Comparison of ENCODE assay signal across 1 cellular context in the genomic region with DNA sequence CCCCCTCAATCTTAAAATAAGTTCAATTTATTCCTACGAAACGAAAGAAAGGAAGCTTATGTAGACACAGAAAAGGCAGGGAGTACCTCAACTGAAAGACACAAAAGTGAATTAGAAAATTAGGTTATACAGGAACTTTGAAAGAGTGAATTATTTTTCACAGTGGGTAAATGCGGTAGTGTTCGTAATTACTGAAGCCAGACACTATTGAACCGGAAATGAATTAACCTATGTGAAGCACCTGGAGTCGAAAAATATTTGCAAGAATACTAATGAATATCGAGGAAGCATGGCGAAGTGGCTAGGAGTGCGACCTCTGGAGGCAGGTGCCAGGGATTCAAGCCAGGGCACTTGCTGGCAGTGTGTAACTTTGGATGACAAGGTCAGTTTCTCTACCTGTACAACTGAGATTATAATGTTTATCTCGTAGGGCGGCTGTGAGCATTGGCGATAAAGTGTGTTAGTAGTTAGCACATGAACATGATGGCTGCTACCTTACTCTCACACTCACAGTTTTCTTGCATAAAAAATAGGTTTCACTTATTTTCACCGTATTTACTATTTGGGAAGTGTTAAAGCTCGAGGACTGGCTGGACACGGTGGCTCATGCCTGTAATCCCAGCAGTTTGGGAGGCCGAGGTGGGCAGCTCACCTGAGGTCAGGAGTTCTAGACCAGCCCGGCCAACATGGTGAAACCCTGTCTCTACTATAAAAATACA.
TF ChIP-seq lines count a peak whose summit lies in the region.

No MANE protein-coding gene starts in this region.

TF ChIP-seq in GM12878, 131 proteins besides CTCF, POLR2A, EP300 and RAD21 (continued from another document and continues in another):
- TF ChIP-seq, protein P1, sequence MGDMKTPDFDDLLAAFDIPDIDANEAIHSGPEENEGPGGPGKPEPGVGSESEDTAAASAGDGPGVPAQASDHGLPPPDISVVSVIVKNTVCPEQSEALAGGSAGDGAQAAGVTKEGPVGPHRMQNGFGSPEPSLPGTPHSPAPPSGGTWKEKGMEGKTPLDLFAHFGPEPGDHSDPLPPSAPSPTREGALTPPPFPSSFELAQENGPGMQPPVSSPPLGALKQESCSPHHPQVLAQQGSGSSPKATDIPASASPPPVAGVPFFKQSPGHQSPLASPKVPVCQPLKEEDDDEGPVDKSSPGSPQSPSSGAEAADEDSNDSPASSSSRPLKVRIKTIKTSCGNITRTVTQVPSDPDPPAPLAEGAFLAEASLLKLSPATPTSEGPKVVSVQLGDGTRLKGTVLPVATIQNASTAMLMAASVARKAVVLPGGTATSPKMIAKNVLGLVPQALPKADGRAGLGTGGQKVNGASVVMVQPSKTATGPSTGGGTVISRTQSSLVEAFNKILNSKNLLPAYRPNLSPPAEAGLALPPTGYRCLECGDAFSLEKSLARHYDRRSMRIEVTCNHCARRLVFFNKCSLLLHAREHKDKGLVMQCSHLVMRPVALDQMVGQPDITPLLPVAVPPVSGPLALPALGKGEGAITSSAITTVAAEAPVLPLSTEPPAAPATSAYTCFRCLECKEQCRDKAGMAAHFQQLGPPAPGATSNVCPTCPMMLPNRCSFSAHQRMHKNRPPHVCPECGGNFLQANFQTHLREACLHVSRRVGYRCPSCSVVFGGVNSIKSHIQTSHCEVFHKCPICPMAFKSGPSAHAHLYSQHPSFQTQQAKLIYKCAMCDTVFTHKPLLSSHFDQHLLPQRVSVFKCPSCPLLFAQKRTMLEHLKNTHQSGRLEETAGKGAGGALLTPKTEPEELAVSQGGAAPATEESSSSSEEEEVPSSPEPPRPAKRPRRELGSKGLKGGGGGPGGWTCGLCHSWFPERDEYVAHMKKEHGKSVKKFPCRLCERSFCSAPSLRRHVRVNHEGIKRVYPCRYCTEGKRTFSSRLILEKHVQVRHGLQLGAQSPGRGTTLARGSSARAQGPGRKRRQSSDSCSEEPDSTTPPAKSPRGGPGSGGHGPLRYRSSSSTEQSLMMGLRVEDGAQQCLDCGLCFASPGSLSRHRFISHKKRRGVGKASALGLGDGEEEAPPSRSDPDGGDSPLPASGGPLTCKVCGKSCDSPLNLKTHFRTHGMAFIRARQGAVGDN (IDR thresholded peaks at IDR 0.05), result no peak
- TF ChIP-seq ETV6 (conservative IDR thresholded peaks at IDR 0.05 in 1 of 2, IDR thresholded peaks at IDR 0.05 in 1 of 2; ENCODE audit: borderline replicate concordance in 1 of 2, low read depth in 1 of 2) (no peak; a peak in 1 of 4 replicates), YY1 (IDR thresholded peaks at IDR 0.05; ENCODE audit: low read depth, low read length) (peak; percentile 80; the same call in 1 of the 2 replicates), SP1 (IDR thresholded peaks at IDR 0.05; ENCODE audit: low read depth, low read length) (no peak), BHLHE40 (IDR thresholded peaks at IDR 0.05; ENCODE audit: borderline replicate concordance in 1 of 2, low read depth in 2 of 2, low read length in 1 of 2) (0 out of 4 replicates have a peak, but pooled peaks of 1 of the 2 experiments have one; percentile 49), RCOR1 (conservative IDR thresholded peaks at IDR 0.05; ENCODE audit: low read depth, low read length) (no peak), CHD2 (IDR thresholded peaks at IDR 0.05; ENCODE audit: borderline replicate concordance, low read depth, low read length) (no peak), ZNF622 (IDR thresholded peaks at IDR 0.05) (no peak), SMAD5 (IDR thresholded peaks at IDR 0.05; ENCODE audit: low read depth) (no peak), JUNB (IDR thresholded peaks at IDR 0.05) (no peak), KAT2A (conservative IDR thresholded peaks at IDR 0.05; ENCODE audit: control insufficient read depth, low read depth, low read length) (no peak), EZH2 (IDR thresholded peaks at IDR 0.05; ENCODE audit: borderline replicate concordance, control insufficient read depth, low read depth, low read length) (no peak), CHD4 (IDR thresholded peaks at IDR 0.05) (no peak), HCFC1 (IDR thresholded peaks at IDR 0.05; ENCODE audit: low read length) (no peak), ZSCAN29 (IDR thresholded peaks at IDR 0.05) (no peak), NRF1 (conservative IDR thresholded peaks at IDR 0.05; ENCODE audit: low read depth, low read length) (no peak), TAF1 (IDR thresholded peaks at IDR 0.05; ENCODE audit: borderline replicate concordance, low read depth, low read length) (no peak), RUNX3 (IDR thresholded peaks at IDR 0.05; ENCODE audit: low read length) (peak; percentile 50; the same call in 1 of the 2 replicates), BMI1 (IDR thresholded peaks at IDR 0.05; ENCODE audit: borderline replicate concordance) (no peak), CBX3 (IDR thresholded peaks at IDR 0.05; ENCODE audit: borderline replicate concordance, low read depth) (no peak), IKZF2 (IDR thresholded peaks at IDR 0.05) (0 out of 4 replicates have a peak, but pooled peaks of 1 of the 2 experiments have one; percentile 8), MXI1 (IDR thresholded peaks at IDR 0.05; ENCODE audit: low read depth, low read length) (no peak), TBL1XR1 (IDR thresholded peaks at IDR 0.05; ENCODE audit: low read depth, low read length) (no peak), NR2C2 (IDR thresholded peaks at IDR 0.05; ENCODE audit: borderline replicate concordance, control insufficient read depth, insufficient read length, low read depth) (no peak), ESRRA (IDR thresholded peaks at IDR 0.05; ENCODE audit: low read length) (no peak), MTA2 (IDR thresholded peaks at IDR 0.05; ENCODE audit: low read depth) (peak; percentile 34; the same call in 1 of the 2 replicates), WRNIP1 (IDR thresholded peaks at IDR 0.05; ENCODE audit: borderline replicate concordance, low read depth, low read length) (no peak), HDGF (IDR thresholded peaks at IDR 0.05) (no peak), ASH2L (IDR thresholded peaks at IDR 0.05; ENCODE audit: borderline replicate concordance, low read depth) (peak; percentile 72; the same call in 1 of the 2 replicates), IKZF1 (conservative IDR thresholded peaks at IDR 0.05) (no peak), MYB (IDR thresholded peaks at IDR 0.05; ENCODE audit: borderline replicate concordance, low read depth, low read length) (no peak), SRF (IDR thresholded peaks at IDR 0.05; ENCODE audit: low read depth in 2 of 2, low read length in 2 of 2) (no peak)
- TF ChIP-seq, protein P2, sequence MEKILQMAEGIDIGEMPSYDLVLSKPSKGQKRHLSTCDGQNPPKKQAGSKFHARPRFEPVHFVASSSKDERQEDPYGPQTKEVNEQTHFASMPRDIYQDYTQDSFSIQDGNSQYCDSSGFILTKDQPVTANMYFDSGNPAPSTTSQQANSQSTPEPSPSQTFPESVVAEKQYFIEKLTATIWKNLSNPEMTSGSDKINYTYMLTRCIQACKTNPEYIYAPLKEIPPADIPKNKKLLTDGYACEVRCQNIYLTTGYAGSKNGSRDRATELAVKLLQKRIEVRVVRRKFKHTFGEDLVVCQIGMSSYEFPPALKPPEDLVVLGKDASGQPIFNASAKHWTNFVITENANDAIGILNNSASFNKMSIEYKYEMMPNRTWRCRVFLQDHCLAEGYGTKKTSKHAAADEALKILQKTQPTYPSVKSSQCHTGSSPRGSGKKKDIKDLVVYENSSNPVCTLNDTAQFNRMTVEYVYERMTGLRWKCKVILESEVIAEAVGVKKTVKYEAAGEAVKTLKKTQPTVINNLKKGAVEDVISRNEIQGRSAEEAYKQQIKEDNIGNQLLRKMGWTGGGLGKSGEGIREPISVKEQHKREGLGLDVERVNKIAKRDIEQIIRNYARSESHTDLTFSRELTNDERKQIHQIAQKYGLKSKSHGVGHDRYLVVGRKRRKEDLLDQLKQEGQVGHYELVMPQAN (conservative IDR thresholded peaks at IDR 0.05), result no peak
- TF ChIP-seq, protein P3, sequence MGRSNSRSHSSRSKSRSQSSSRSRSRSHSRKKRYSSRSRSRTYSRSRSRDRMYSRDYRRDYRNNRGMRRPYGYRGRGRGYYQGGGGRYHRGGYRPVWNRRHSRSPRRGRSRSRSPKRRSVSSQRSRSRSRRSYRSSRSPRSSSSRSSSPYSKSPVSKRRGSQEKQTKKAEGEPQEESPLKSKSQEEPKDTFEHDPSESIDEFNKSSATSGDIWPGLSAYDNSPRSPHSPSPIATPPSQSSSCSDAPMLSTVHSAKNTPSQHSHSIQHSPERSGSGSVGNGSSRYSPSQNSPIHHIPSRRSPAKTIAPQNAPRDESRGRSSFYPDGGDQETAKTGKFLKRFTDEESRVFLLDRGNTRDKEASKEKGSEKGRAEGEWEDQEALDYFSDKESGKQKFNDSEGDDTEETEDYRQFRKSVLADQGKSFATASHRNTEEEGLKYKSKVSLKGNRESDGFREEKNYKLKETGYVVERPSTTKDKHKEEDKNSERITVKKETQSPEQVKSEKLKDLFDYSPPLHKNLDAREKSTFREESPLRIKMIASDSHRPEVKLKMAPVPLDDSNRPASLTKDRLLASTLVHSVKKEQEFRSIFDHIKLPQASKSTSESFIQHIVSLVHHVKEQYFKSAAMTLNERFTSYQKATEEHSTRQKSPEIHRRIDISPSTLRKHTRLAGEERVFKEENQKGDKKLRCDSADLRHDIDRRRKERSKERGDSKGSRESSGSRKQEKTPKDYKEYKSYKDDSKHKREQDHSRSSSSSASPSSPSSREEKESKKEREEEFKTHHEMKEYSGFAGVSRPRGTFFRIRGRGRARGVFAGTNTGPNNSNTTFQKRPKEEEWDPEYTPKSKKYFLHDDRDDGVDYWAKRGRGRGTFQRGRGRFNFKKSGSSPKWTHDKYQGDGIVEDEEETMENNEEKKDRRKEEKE (IDR thresholded peaks at IDR 0.05), result no peak
- TF ChIP-seq, protein P4, sequence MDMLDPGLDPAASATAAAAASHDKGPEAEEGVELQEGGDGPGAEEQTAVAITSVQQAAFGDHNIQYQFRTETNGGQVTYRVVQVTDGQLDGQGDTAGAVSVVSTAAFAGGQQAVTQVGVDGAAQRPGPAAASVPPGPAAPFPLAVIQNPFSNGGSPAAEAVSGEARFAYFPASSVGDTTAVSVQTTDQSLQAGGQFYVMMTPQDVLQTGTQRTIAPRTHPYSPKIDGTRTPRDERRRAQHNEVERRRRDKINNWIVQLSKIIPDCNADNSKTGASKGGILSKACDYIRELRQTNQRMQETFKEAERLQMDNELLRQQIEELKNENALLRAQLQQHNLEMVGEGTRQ (IDR thresholded peaks at IDR 0.05; ENCODE audit: borderline replicate concordance, low read depth, low read length), result no peak
- TF ChIP-seq, protein P5, sequence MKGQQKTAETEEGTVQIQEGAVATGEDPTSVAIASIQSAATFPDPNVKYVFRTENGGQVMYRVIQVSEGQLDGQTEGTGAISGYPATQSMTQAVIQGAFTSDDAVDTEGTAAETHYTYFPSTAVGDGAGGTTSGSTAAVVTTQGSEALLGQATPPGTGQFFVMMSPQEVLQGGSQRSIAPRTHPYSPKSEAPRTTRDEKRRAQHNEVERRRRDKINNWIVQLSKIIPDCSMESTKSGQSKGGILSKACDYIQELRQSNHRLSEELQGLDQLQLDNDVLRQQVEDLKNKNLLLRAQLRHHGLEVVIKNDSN (IDR thresholded peaks at IDR 0.05; ENCODE audit: borderline replicate concordance, extremely low read length, insufficient read depth, low read depth, low read length), result no peak
- TF ChIP-seq, protein P6, sequence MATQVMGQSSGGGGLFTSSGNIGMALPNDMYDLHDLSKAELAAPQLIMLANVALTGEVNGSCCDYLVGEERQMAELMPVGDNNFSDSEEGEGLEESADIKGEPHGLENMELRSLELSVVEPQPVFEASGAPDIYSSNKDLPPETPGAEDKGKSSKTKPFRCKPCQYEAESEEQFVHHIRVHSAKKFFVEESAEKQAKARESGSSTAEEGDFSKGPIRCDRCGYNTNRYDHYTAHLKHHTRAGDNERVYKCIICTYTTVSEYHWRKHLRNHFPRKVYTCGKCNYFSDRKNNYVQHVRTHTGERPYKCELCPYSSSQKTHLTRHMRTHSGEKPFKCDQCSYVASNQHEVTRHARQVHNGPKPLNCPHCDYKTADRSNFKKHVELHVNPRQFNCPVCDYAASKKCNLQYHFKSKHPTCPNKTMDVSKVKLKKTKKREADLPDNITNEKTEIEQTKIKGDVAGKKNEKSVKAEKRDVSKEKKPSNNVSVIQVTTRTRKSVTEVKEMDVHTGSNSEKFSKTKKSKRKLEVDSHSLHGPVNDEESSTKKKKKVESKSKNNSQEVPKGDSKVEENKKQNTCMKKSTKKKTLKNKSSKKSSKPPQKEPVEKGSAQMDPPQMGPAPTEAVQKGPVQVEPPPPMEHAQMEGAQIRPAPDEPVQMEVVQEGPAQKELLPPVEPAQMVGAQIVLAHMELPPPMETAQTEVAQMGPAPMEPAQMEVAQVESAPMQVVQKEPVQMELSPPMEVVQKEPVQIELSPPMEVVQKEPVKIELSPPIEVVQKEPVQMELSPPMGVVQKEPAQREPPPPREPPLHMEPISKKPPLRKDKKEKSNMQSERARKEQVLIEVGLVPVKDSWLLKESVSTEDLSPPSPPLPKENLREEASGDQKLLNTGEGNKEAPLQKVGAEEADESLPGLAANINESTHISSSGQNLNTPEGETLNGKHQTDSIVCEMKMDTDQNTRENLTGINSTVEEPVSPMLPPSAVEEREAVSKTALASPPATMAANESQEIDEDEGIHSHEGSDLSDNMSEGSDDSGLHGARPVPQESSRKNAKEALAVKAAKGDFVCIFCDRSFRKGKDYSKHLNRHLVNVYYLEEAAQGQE (IDR thresholded peaks at IDR 0.05; ENCODE audit: low read depth, low read length), result no peak
- TF ChIP-seq, protein P7, sequence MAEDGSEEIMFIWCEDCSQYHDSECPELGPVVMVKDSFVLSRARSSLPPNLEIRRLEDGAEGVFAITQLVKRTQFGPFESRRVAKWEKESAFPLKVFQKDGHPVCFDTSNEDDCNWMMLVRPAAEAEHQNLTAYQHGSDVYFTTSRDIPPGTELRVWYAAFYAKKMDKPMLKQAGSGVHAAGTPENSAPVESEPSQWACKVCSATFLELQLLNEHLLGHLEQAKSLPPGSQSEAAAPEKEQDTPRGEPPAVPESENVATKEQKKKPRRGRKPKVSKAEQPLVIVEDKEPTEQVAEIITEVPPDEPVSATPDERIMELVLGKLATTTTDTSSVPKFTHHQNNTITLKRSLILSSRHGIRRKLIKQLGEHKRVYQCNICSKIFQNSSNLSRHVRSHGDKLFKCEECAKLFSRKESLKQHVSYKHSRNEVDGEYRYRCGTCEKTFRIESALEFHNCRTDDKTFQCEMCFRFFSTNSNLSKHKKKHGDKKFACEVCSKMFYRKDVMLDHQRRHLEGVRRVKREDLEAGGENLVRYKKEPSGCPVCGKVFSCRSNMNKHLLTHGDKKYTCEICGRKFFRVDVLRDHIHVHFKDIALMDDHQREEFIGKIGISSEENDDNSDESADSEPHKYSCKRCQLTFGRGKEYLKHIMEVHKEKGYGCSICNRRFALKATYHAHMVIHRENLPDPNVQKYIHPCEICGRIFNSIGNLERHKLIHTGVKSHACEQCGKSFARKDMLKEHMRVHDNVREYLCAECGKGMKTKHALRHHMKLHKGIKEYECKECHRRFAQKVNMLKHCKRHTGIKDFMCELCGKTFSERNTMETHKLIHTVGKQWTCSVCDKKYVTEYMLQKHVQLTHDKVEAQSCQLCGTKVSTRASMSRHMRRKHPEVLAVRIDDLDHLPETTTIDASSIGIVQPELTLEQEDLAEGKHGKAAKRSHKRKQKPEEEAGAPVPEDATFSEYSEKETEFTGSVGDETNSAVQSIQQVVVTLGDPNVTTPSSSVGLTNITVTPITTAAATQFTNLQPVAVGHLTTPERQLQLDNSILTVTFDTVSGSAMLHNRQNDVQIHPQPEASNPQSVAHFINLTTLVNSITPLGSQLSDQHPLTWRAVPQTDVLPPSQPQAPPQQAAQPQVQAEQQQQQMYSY (CRISPR knock-in tag; IDR thresholded peaks at IDR 0.05), result no peak
